ENCODE assay signal across 9 cellular contexts in the genomic region with DNA sequence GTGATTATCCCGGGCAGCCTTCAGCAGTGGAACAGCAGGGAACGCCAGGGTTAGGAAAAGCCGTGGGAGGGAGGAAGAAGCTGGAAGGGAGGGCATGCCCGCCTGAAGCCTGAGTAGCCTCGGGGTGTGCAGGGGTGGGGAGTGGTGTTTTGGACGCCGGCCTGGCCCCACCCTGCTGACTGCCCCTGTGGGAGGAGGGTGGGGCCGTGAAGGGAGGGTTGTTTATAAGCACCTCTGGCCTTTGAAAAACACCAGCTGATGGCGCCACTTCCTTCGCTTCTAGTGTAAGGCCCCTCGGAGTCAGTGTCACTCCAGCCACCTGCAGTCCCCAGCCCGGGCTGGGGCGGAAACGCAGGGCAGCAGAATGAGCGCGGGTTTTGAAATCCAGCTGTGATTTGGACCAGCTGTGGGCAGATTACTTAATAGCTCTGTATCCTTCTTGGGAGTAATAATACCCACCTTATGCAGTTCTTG. TPM values are rescaled to one million over a fixed set of nuclear protein-coding genes. Genes with fewer than 3 reads are reported as not detected.
DNase-seq lines count a peak whose midpoint lies in the region; ATAC-seq and TF ChIP-seq lines count a peak whose summit lies in the region.
"Had no signal": no experiment of that assay in that cellular context is flagged by ENCODE, and none has a peak within 500 bp of the region (broad histone marks: within the 10 kb centered on the region; RNA-seq: fewer than 3 reads in every experiment).

No MANE protein-coding gene starts in this region.

- DNase-seq in AG08396 (ENCODE audit: low spot score) (peak; percentile 29), NAMALWA (ENCODE audit: low spot score) (peak; percentile 83), epithelial cell of proximal tubule (ENCODE audit: low read depth) (no peak), myocyte (ENCODE audit: low read depth) (peak; percentile 25), GOT3 (lab: John Stamatoyannopoulos, UW) (no peak)
- DNase-seq: occipital lobe had no signal

- TF ChIP-seq CTCF in epithelial cell of proximal tubule (conservative IDR thresholded peaks at IDR 0.05; ENCODE audit: low read depth, low read length) = peak; percentile 18

- ATAC-seq in GM18511 (IDR thresholded peaks at IDR 0.05; ENCODE audit: unreplicated experiment) (no peak), HG03469 (IDR thresholded peaks at IDR 0.05; ENCODE audit: unreplicated experiment) (no peak), HG03095 (IDR thresholded peaks at IDR 0.05; ENCODE audit: unreplicated experiment) (no peak)

- H3K4me3 ChIP-seq in epithelial cell of proximal tubule (ENCODE audit: low read depth, low read length) = peak overlapping the region; percentile 7

RNA-seq across cellular contexts. Expression of a gene that starts 52.8 kb away (rescaled TPM):
- total RNA-seq in epithelial cell of proximal tubule (0.29 and 1.3 TPM in 2 replicates), myocyte (0.10 and 0.19 TPM in 2 replicates)
- not detected for polyA plus RNA-seq in myocyte (2012)

Comparison
In these comparisons a context has a peak if more than half of its experiments do, and no peak if none do; other contexts are left out.
1. DNase-seq: peak in AG08396 (single experiment), NAMALWA (single experiment) and myocyte (single experiment); none in epithelial cell of proximal tubule (single experiment) and GOT3 (single experiment).